1 cellular context compared by ENCODE assay signal in genomic region chr2:1972428-1972827, GRCh38.
TF ChIP-seq lines count a peak whose summit lies in the region.

No MANE protein-coding gene starts in this region.

TF ChIP-seq in SK-N-SH treated with all-trans-retinoic acid at 6 μM for 48 hours, 23 proteins besides CTCF, POLR2A, EP300 and RAD21 (continued from another document):
- TF ChIP-seq PATZ1 (CRISPR knock-in tag; IDR thresholded peaks at IDR 0.05; ENCODE audit: borderline replicate concordance), result no peak
